ENCODE assay signal across 20 cellular contexts in the genomic region with DNA sequence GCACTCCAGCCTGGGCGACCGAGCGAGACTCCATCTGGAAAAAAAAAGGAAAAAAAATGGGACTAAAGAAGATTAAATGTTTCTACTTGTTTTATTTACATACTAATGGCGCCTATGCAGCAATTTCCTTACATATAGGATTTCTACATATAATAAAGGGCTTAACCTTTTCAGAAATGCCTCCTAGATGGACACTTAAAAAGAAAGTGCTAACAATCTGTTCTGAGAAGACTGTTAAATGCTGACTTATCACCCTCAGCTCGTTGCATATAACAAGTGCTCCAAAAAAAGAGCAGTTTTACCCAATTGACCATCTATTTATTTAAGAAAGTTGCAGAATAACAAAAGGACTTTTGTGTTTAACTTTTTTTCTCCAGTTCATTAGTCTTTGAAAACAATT. TPM values are rescaled to one million over a fixed set of nuclear protein-coding genes. Genes with fewer than 3 reads are reported as not detected.
DNase-seq lines count a peak whose midpoint lies in the region; FAIRE-seq and TF ChIP-seq lines count a peak whose summit lies in the region.
"Had no signal": no experiment of that assay in that cellular context is flagged by ENCODE, and none has a peak within 500 bp of the region (broad histone marks: within the 10 kb centered on the region; RNA-seq: fewer than 3 reads in every experiment).

No MANE protein-coding gene starts in this region.

- no peak overlapping the region for H3K9ac ChIP-seq in SU-DHL-6 (ENCODE audit: low read length)
- H3K9ac ChIP-seq: BLaER1 treated with 17β-estradiol and CSF1 and Interleukin-3, amounts not matched to agents 10 nM and 100 nM had no signal

- TF ChIP-seq CTCF in DOHH2 (IDR thresholded peaks at IDR 0.05; ENCODE audit: low read depth, low read length, poor library complexity, severe bottlenecking) = no peak
- TF ChIP-seq CTCF in HEK293 (tag by site-specific recombination; IDR thresholded peaks at IDR 0.05) = no peak
- no peak for TF ChIP-seq CTCF in SU-DHL-6 (IDR thresholded peaks at IDR 0.05; ENCODE audit: insufficient read depth, low read length, poor library complexity, severe bottlenecking)
- TF ChIP-seq CTCF in tibial artery (IDR thresholded peaks at IDR 0.05) = no peak

- H3K4me3 ChIP-seq in DOHH2 (ENCODE audit: low read length) (no peak overlapping the region), HEK293 (ENCODE audit: low read depth, low read length) (no peak overlapping the region), SU-DHL-6 (ENCODE audit: insufficient read depth, low read length, poor library complexity, severe bottlenecking) (no peak overlapping the region), small intestine (ENCODE audit: low read depth in 1 of 2, low read length in 2 of 2) (no peak overlapping the region), tibial artery (no peak overlapping the region)
- H3K4me3 ChIP-seq: A549; BLaER1 treated with 17β-estradiol and CSF1 and Interleukin-3, amounts not matched to agents 10 nM and 100 nM had no signal

- DNase-seq in small intestine = no peak
- DNase-seq in tibial artery = no peak
- DNase-seq in anterior cingulate cortex (lab: John Stamatoyannopoulos, UW) = no peak
- DNase-seq: AML-193; Caco-2; Calu3; CD4-positive, alpha-beta T cell; CD8-positive, alpha-beta T cell; DMS79 treated with DMSO at 0.1 percent for 48 hours; EL; GDM1 had no signal

- H2AFZ ChIP-seq in SU-DHL-6 (ENCODE audit: low read depth, low read length, severe bottlenecking) = no peak overlapping the region

- H4K20me1 ChIP-seq in DOHH2 (ENCODE audit: control insufficient read depth, insufficient read depth, low read depth, low read length) (no peaks in the 10 kb centered on the region), SU-DHL-6 (ENCODE audit: low read depth, low read length) (peaks cover 5% of the 10 kb centered on the region; the same call in 1 of the 2 replicates)

- H3K4me2 ChIP-seq in DOHH2 (ENCODE audit: low read length) (0 out of 2 replicates have a peak overlapping the region, but pooled peaks have one; percentile 52), SU-DHL-6 (ENCODE audit: low read depth, low read length, poor library complexity, severe bottlenecking) (no peak overlapping the region)
- H3K4me2 ChIP-seq: A549; BLaER1 treated with 17β-estradiol and CSF1 and Interleukin-3, amounts not matched to agents 10 nM and 100 nM had no signal

- POLR2A ChIA-PET in HEK293 (lab: Yijun Ruan, JAX) = no interaction called here

- FAIRE-seq in small intestine (lab: Jason Lieb, UNC) = no peak
- FAIRE-seq: D721Med, GM12891 had no signal

- no peaks in the 10 kb centered on the region for H3K9me3 ChIP-seq in DOHH2 (ENCODE audit: control insufficient read depth, insufficient read depth, low read length)
- H3K9me3 ChIP-seq in HEK293 (ENCODE audit: control insufficient read depth, insufficient read depth, low read depth, low read length) = no peaks in the 10 kb centered on the region
- no peaks in the 10 kb centered on the region for H3K9me3 ChIP-seq in SU-DHL-6 (ENCODE audit: insufficient read depth, low read length)
- no peaks in the 10 kb centered on the region for H3K9me3 ChIP-seq in small intestine (ENCODE audit: control insufficient read depth, low read depth)
- no peaks in the 10 kb centered on the region for H3K9me3 ChIP-seq in tibial artery
- H3K9me3 ChIP-seq: A549, Caco-2 had no signal

- 89 to 90% (median 90%) methylated on average over 5 of the region's 5 CpGs for WGBS in small intestine, 3 donors

- CTCF ChIA-PET in HEK293 (lab: Yijun Ruan, JAX) = no interaction called here

- H3K79me2 ChIP-seq in DOHH2 (ENCODE audit: control insufficient read depth, low read length) = peaks cover 100% of the 10 kb centered on the region
- peaks cover 100% of the 10 kb centered on the region for H3K79me2 ChIP-seq in SU-DHL-6 (ENCODE audit: insufficient read depth, low read length)

- H3K27me3 ChIP-seq in DOHH2 (ENCODE audit: control insufficient read depth, low read length) (no peaks in the 10 kb centered on the region), SU-DHL-6 (ENCODE audit: low read length) (no peaks in the 10 kb centered on the region), small intestine (ENCODE audit: control insufficient read depth in 2 of 2, insufficient read depth in 2 of 2, low read length in 2 of 2) (no peaks in the 10 kb centered on the region), tibial artery (no peaks in the 10 kb centered on the region)
- H3K27me3 ChIP-seq: BLaER1 treated with 17β-estradiol and CSF1 and Interleukin-3, amounts not matched to agents 10 nM and 100 nM had no signal

- H3K9me2 ChIP-seq in DOHH2 (replicated peaks; ENCODE audit: control insufficient read depth, low read length) (no peaks in the 10 kb centered on the region), SU-DHL-6 (replicated peaks; ENCODE audit: insufficient read depth, low read length) (no peaks in the 10 kb centered on the region)

- intact Hi-C loops in tibial artery (cut with DNase I; ENCODE audit: low total_unique reads) = no loop called here

- H3K27ac ChIP-seq in DOHH2 (ENCODE audit: low read depth, low read length) = peak overlapping the region; percentile 82
- H3K27ac ChIP-seq in HEK293 (ENCODE audit: extremely low read depth, low read depth, low read length) = no peak overlapping the region
- H3K27ac ChIP-seq in SU-DHL-6 (ENCODE audit: low read depth, low read length) = peak overlapping the region; percentile 43; the same call in 1 of the 2 replicates
- no peak overlapping the region for H3K27ac ChIP-seq in small intestine (ENCODE audit: low read depth in 1 of 2, low read length in 1 of 2)
- no peak overlapping the region for H3K27ac ChIP-seq in tibial artery
- H3K27ac ChIP-seq: 22Rv1; A549; BLaER1 treated with 17β-estradiol and CSF1 and Interleukin-3, amounts not matched to agents 10 nM and 100 nM; C4-2B had no signal

- peaks cover 71% of the 10 kb centered on the region for H3K36me3 ChIP-seq in DOHH2 (ENCODE audit: control insufficient read depth, low read length)
- no peaks in the 10 kb centered on the region; a peak in 2 of 3 replicates for H3K36me3 ChIP-seq in HEK293 (ENCODE audit: control insufficient read depth in 2 of 2, insufficient read depth in 1 of 2, low read length in 2 of 2)
- peaks cover 38% of the 10 kb centered on the region for H3K36me3 ChIP-seq in SU-DHL-6 (ENCODE audit: low read length)
- H3K36me3 ChIP-seq in small intestine (ENCODE audit: control insufficient read depth in 2 of 2, insufficient read depth in 2 of 2, low read length in 2 of 2) = peaks cover 0 to 2% of the 10 kb centered on the region in 2 donors
- peaks cover 0 to 6% (median 0%) of the 10 kb centered on the region in 3 donors for H3K36me3 ChIP-seq in tibial artery

- peaks cover 33% of the 10 kb centered on the region for H3F3A ChIP-seq in DOHH2 (ENCODE audit: control insufficient read depth, insufficient read depth)
- peaks cover 44% of the 10 kb centered on the region for H3F3A ChIP-seq in SU-DHL-6 (ENCODE audit: insufficient read depth)

- H3K4me1 ChIP-seq in DOHH2 (ENCODE audit: control insufficient read depth, low read length) (peaks cover 99% of the 10 kb centered on the region), HEK293 (ENCODE audit: control insufficient read depth, insufficient read depth, low read length) (peaks cover 14% of the 10 kb centered on the region), small intestine (ENCODE audit: control insufficient read depth in 2 of 2, insufficient read depth in 1 of 2, low read depth in 1 of 2, low read length in 1 of 2) (no peaks in the 10 kb centered on the region), tibial artery (peaks cover 0 to 11% (median 0%) of the 10 kb centered on the region in 4 donors)
- H3K4me1 ChIP-seq: A549, Caco-2 had no signal

TF ChIP-seq in HEK293, 187 proteins besides CTCF, POLR2A, EP300 and RAD21:
- no peak for TF ChIP-seq OVOL3 (tag by site-specific recombination; IDR thresholded peaks at IDR 0.05)
- peak; percentile 44; the same call in 1 of the 2 replicates for TF ChIP-seq FEZF1 (tag by site-specific recombination; IDR thresholded peaks at IDR 0.05)

RNA-seq across cellular contexts. Expression of a gene that starts 32.7 kb away (rescaled TPM):
- 1 to 10 TPM; 2.4 to 7.3 (median 5.8) TPM for polyA plus RNA-seq in small intestine

Comparison
In these comparisons a context has a peak if more than half of its experiments do, and no peak if none do; other contexts are left out.
1. H3K27ac ChIP-seq: peak in DOHH2 (single experiment) and SU-DHL-6 (single experiment); none in HEK293 (single experiment), small intestine (0 of 2) and tibial artery (0 of 2).